13 cellular contexts compared by ENCODE assay signal in the genomic region with DNA sequence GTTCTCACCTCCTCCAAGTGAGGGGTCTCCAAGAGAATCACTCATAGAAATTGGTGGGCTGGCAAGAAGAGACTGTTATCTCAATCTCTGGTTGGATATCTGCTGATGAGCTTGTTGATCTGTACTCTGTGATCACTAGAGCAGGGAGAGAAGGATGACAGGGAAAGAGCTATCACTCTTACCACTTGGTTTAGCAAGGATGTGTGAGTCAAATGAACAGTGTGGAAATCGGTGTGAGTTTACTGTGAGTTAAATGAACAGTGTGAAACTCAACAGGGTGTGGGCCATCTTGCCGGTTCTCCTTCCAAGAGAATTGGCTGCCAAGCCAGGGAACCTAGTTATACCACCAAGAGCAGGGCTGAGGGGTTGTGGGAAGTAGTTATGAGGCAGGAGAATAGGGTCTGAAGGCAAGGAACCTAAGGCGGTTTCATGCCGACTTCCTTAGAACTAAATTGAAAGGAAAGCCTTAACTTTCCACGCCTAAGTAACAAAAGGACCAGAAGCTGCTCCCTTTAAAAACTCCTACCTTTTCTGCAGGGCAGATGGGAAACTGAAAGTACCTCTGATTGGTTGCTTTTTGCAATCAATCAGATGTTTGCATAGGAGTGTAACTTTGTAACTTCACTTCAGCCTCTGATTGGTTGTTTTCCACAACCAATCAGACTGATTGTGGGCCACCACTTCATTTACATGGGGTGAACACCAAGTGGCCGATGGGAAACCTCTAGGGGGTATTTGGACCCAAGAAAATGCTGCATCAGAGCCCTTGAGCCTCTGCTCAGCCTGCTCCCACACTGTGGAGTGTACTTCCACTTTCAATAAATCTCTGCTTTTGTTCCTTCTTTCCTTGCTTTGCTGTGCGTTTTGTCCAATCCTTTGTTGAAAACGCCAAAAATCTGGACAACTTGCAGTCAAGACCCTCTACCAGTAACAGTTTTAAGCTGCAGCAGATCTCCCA. TPM values are rescaled to one million over a fixed set of nuclear protein-coding genes. Genes with fewer than 3 reads are reported as not detected.
DNase-seq lines count a peak whose midpoint lies in the region; ATAC-seq and TF ChIP-seq lines count a peak whose summit lies in the region.
"Had no signal": no experiment of that assay in that cellular context is flagged by ENCODE, and none has a peak within 500 bp of the region (broad histone marks: within the 10 kb centered on the region; RNA-seq: fewer than 3 reads in every experiment).

No MANE protein-coding gene starts in this region.

- no peaks in the 10 kb centered on the region for H3K9me3 Mint-ChIP-seq in CD4-positive, alpha-beta T cell
- H3K9me3 Mint-ChIP-seq in dendritic cell treated with granulocyte-macrophage colony-stimulating factor and Interleukin-4, amounts not matched to agents 40 ng/mL and 50 ng/mL, for 4 days, result peaks cover 17% of the 10 kb centered on the region
- peaks cover 0 to 3% of the 10 kb centered on the region in 2 donors for H3K9me3 Mint-ChIP-seq in activated T-cell treated with anti-CD3 and anti-CD28 coated beads, Interleukin-2, amount 50 U/mL, for 72 hours
- H3K9me3 Mint-ChIP-seq in WTC11, result peaks cover 17% of the 10 kb centered on the region

- no peak overlapping the region for H3K4me2 ChIP-seq in parathyroid adenoma (ENCODE audit: low read length)

- H3K79me2 ChIP-seq in parathyroid adenoma, result no peaks in the 10 kb centered on the region

- no peaks in the 10 kb centered on the region for H3K4me1 ChIP-seq in parathyroid adenoma
- H3K4me1 ChIP-seq: BE2C had no signal

- intact Hi-C loops in CD4-positive, alpha-beta T cell (cut with DNase I, micrococcal nuclease), result no loop called here
- intact Hi-C loops in dendritic cell treated with granulocyte-macrophage colony-stimulating factor and Interleukin-4, amounts not matched to agents 40 ng/mL and 50 ng/mL, for 4 days (cut with micrococcal nuclease), result no loop called here
- intact Hi-C loops in left colon (cut with DNase I, micrococcal nuclease), result no loop called here

- no peaks in the 10 kb centered on the region for H3K36me3 ChIP-seq in parathyroid adenoma (ENCODE audit: control insufficient read depth, insufficient read depth, low read length)
- H3K36me3 ChIP-seq: BE2C had no signal

- no peak for DNase-seq in CD4-positive, alpha-beta T cell
- DNase-seq in M059J (ENCODE audit: low read depth) (peak; percentile 8), left colon (no peak), WTC11 (ENCODE audit: low spot score) (no peak)
- DNase-seq in activated T-cell treated with anti-CD3 and anti-CD28 coated beads, Interleukin-2, amount 50 U/mL, for 72 hours, result no peak
- DNase-seq: activated effector memory CD4-positive, alpha-beta T cell treated with Interleukin-2 at 50 U/mL for 16 hours; BE2C; NCI-H2171; posterior cingulate gyrus had no signal

- no peak for ATAC-seq in CD4-positive, alpha-beta T cell (ENCODE audit: poor library complexity)
- no peak for ATAC-seq in activated T-cell treated with anti-CD3 and anti-CD28 coated beads, Interleukin-2, amount 50 U/mL, for 72 hours (replicated peaks in 1 of 2)
- ATAC-seq in left colon (no peak), WTC11 (no peak)
- ATAC-seq: GM12878 had no signal

- H3K36me3 Mint-ChIP-seq in CD4-positive, alpha-beta T cell (ENCODE audit: low read depth), result peaks cover 5% of the 10 kb centered on the region
- peaks cover 6% of the 10 kb centered on the region for H3K36me3 Mint-ChIP-seq in dendritic cell treated with granulocyte-macrophage colony-stimulating factor and Interleukin-4, amounts not matched to agents 40 ng/mL and 50 ng/mL, for 4 days (ENCODE audit: low read depth)
- no peaks in the 10 kb centered on the region for H3K36me3 Mint-ChIP-seq in activated T-cell treated with anti-CD3 and anti-CD28 coated beads, Interleukin-2, amount 50 U/mL, for 72 hours (ENCODE audit: insufficient read depth in 2 of 2)
- H3K36me3 Mint-ChIP-seq in WTC11, result no peaks in the 10 kb centered on the region

- POLR2A ChIA-PET in CD4-positive, alpha-beta T cell (lab: Charles Lee), result no interaction called here
- POLR2A ChIA-PET in WTC11 (lab: Charles Lee), result no interaction called here

- no peak for TF ChIP-seq CTCF in CD4-positive, alpha-beta T cell (IDR thresholded peaks at IDR 0.05)
- TF ChIP-seq CTCF in parathyroid adenoma (IDR thresholded peaks at IDR 0.05) (no peak), WTC11 (IDR thresholded peaks at IDR 0.05) (no peak)

- CTCF ChIA-PET in CD4-positive, alpha-beta T cell (lab: Charles Lee), result no interaction called here
- CTCF ChIA-PET in WTC11 (lab: Charles Lee), result interaction anchor here (0.7 kb wide), 1 partner anchor 56 kb away, joined by 4 read pairs; no protein-coding TSS in a partner anchor

- no peaks in the 10 kb centered on the region for H3K27me3 ChIP-seq in CD4-positive, alpha-beta T cell (ENCODE audit: control insufficient read depth, insufficient read depth, low read length)
- no peaks in the 10 kb centered on the region for H3K27me3 ChIP-seq in parathyroid adenoma (ENCODE audit: control insufficient read depth, insufficient read depth, low read length)

- peaks cover 28% of the 10 kb centered on the region for H3K4me1 Mint-ChIP-seq in CD4-positive, alpha-beta T cell (ENCODE audit: low read depth)
- peaks cover 65% of the 10 kb centered on the region for H3K4me1 Mint-ChIP-seq in dendritic cell treated with granulocyte-macrophage colony-stimulating factor and Interleukin-4, amounts not matched to agents 40 ng/mL and 50 ng/mL, for 4 days (ENCODE audit: low read depth)
- peaks cover 26% of the 10 kb centered on the region for H3K4me1 Mint-ChIP-seq in activated T-cell treated with anti-CD3 and anti-CD28 coated beads, Interleukin-2, amount 50 U/mL, for 72 hours (ENCODE audit: low read depth)
- peaks cover 8% of the 10 kb centered on the region; the same call in 1 of the 2 replicates for H3K4me1 Mint-ChIP-seq in WTC11

- no peak overlapping the region for H3K9ac ChIP-seq in parathyroid adenoma

- H2AFZ ChIP-seq in parathyroid adenoma, result no peak overlapping the region

- peak overlapping the region; percentile 76 for H3K27ac Mint-ChIP-seq in CD4-positive, alpha-beta T cell
- peak overlapping the region; percentile 80 for H3K27ac Mint-ChIP-seq in dendritic cell treated with granulocyte-macrophage colony-stimulating factor and Interleukin-4, amounts not matched to agents 40 ng/mL and 50 ng/mL, for 4 days
- H3K27ac Mint-ChIP-seq in activated T-cell treated with anti-CD3 and anti-CD28 coated beads, Interleukin-2, amount 50 U/mL, for 72 hours, result no peak overlapping the region
- no peak overlapping the region for H3K27ac Mint-ChIP-seq in WTC11

- H3K27me3 Mint-ChIP-seq in CD4-positive, alpha-beta T cell, result no peaks in the 10 kb centered on the region
- H3K27me3 Mint-ChIP-seq in dendritic cell treated with granulocyte-macrophage colony-stimulating factor and Interleukin-4, amounts not matched to agents 40 ng/mL and 50 ng/mL, for 4 days, result no peaks in the 10 kb centered on the region
- no peaks in the 10 kb centered on the region for H3K27me3 Mint-ChIP-seq in activated T-cell treated with anti-CD3 and anti-CD28 coated beads, Interleukin-2, amount 50 U/mL, for 72 hours (ENCODE audit: low read depth)
- H3K27me3 Mint-ChIP-seq in WTC11 (ENCODE audit: low read depth), result peaks cover 69% of the 10 kb centered on the region

- H3K9me3 ChIP-seq in CD4-positive, alpha-beta T cell (ENCODE audit: control insufficient read depth, low read length), result no peaks in the 10 kb centered on the region
- H3K9me3 ChIP-seq in parathyroid adenoma (ENCODE audit: control insufficient read depth, low read length), result no peaks in the 10 kb centered on the region
- H3K9me3 ChIP-seq: BE2C had no signal

- peak overlapping the region; percentile 21 for H3K4me3 Mint-ChIP-seq in CD4-positive, alpha-beta T cell
- H3K4me3 Mint-ChIP-seq in dendritic cell treated with granulocyte-macrophage colony-stimulating factor and Interleukin-4, amounts not matched to agents 40 ng/mL and 50 ng/mL, for 4 days, result peak overlapping the region; percentile 41
- no peak overlapping the region for H3K4me3 Mint-ChIP-seq in activated T-cell treated with anti-CD3 and anti-CD28 coated beads, Interleukin-2, amount 50 U/mL, for 72 hours
- H3K4me3 Mint-ChIP-seq in WTC11, result no peak overlapping the region

- no peak overlapping the region for H3K4me3 ChIP-seq in parathyroid adenoma (ENCODE audit: low read depth, low read length)
- H3K4me3 ChIP-seq: GM12878, SK-N-MC had no signal

- H3K27ac ChIP-seq in CD4-positive, alpha-beta T cell (ENCODE audit: low read depth, low read length), result no peak overlapping the region
- peak overlapping the region; percentile 77 for H3K27ac ChIP-seq in parathyroid adenoma
- H3K27ac ChIP-seq: SK-N-MC had no signal

TF ChIP-seq in WTC11, 78 proteins besides CTCF, POLR2A, EP300 and RAD21 (continues in another document):
- TF ChIP-seq ZBTB21 (CRISPR knock-in tag; IDR thresholded peaks at IDR 0.05; ENCODE audit: borderline replicate concordance) (no peak), JAZF1 (CRISPR knock-in tag; IDR thresholded peaks at IDR 0.05) (no peak), NR1H2 (CRISPR knock-in tag; IDR thresholded peaks at IDR 0.05) (no peak)
- TF ChIP-seq, protein P1, sequence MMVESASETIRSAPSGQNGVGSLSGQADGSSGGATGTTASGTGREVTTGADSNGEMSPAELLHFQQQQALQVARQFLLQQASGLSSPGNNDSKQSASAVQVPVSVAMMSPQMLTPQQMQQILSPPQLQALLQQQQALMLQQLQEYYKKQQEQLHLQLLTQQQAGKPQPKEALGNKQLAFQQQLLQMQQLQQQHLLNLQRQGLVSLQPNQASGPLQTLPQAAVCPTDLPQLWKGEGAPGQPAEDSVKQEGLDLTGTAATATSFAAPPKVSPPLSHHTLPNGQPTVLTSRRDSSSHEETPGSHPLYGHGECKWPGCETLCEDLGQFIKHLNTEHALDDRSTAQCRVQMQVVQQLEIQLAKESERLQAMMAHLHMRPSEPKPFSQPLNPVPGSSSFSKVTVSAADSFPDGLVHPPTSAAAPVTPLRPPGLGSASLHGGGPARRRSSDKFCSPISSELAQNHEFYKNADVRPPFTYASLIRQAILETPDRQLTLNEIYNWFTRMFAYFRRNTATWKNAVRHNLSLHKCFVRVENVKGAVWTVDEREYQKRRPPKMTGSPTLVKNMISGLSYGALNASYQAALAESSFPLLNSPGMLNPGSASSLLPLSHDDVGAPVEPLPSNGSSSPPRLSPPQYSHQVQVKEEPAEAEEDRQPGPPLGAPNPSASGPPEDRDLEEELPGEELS (CRISPR knock-in tag; IDR thresholded peaks at IDR 0.05), result no peak
- TF ChIP-seq, protein P2, sequence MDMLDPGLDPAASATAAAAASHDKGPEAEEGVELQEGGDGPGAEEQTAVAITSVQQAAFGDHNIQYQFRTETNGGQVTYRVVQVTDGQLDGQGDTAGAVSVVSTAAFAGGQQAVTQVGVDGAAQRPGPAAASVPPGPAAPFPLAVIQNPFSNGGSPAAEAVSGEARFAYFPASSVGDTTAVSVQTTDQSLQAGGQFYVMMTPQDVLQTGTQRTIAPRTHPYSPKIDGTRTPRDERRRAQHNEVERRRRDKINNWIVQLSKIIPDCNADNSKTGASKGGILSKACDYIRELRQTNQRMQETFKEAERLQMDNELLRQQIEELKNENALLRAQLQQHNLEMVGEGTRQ (CRISPR knock-in tag; IDR thresholded peaks at IDR 0.05), result no peak

RNA-seq across cellular contexts. Expression of a gene that starts 33.0 kb away (rescaled TPM):
- total RNA-seq in CD4-positive, alpha-beta T cell, result under 1 TPM; 0.11 to 0.14 TPM
- total RNA-seq in M059J (2014; rRNA removed; shearing (Covaris generic)), result 0.34 TPM in 1 of 2 replicates, not detected in the other
- not detected for total RNA-seq in activated T-cell treated with anti-CD3 and anti-CD28 coated beads, Interleukin-2, amount 50 U/mL, for 72 hours
- total RNA-seq in left colon, result 1 to 10 TPM; 6.5 to 8.2 TPM
- total RNA-seq in WTC11 (2021), result 3.8 to 4.7 TPM (median 3.9 TPM) in 3 replicates

Comparison
In these comparisons a context has a peak if more than half of its experiments do, and no peak if none do; other contexts are left out.
1. H3K27ac Mint-ChIP-seq: peak in CD4-positive, alpha-beta T cell (single experiment) and dendritic cell treated with granulocyte-macrophage colony-stimulating factor and Interleukin-4, amounts not matched to agents 40 ng/mL and 50 ng/mL, for 4 days (single experiment); none in activated T-cell treated with anti-CD3 and anti-CD28 coated beads, Interleukin-2, amount 50 U/mL, for 72 hours (single experiment) and WTC11 (single experiment).
2. H3K4me3 Mint-ChIP-seq: peak in CD4-positive, alpha-beta T cell (single experiment) and dendritic cell treated with granulocyte-macrophage colony-stimulating factor and Interleukin-4, amounts not matched to agents 40 ng/mL and 50 ng/mL, for 4 days (single experiment); none in activated T-cell treated with anti-CD3 and anti-CD28 coated beads, Interleukin-2, amount 50 U/mL, for 72 hours (0 of 2) and WTC11 (single experiment).